9 cellular contexts compared by ENCODE assay signal in the genomic region with DNA sequence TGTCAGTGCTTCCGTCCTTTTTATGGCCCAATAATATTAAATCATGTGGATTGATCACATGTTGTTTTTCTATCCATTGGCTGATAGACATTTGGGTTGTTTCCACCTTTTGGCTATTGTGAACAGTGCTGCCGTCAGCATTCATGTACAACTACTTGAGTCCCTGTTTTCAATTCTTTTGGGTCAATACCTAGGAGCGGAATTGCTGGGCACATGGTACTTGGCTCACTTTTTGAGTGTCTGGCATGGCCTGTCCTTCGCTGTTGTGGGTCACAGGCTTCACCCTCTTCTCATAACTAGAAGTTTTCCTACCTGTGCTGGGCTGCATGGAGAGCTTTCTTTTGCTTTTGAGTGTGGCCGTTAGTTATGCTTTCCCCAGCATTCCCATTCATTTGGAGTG.
"Had no signal": no experiment of that assay in that cellular context is flagged by ENCODE, and none has a peak within 500 bp of the region (broad histone marks: within the 10 kb centered on the region; RNA-seq: fewer than 3 reads in every experiment).

No MANE protein-coding gene starts in this region.

- H3K4me3 Mint-ChIP-seq: GM23338, H9, HFFc6 had no signal

- H3K4me1 Mint-ChIP-seq: GM23338, H9 had no signal

- ATAC-seq: GM23338, HCT116 had no signal

- H3K27ac ChIP-seq: GM23248 had no signal

- H3K4me3 ChIP-seq: GM23248, GM23338, HAP-1 had no signal

- H3K27ac Mint-ChIP-seq: GM23338, H9, HFFc6 had no signal

- H3K4me1 ChIP-seq: HAP-1 had no signal

- DNase-seq: GM23248, GOT3, H7, H9, HCEC 1CT, HFFc6 had no signal

- H3K36me3 ChIP-seq: HAP-1 had no signal
